21 cellular contexts compared by ENCODE assay signal in genomic region chr15:62749445-62749844, GRCh38.
A peak's percentile ranks its signal among the peaks of the same experiment; 100 is the strongest.
DNase-seq lines count a peak whose midpoint lies in the region; ATAC-seq, FAIRE-seq and TF ChIP-seq lines count a peak whose summit lies in the region.
"Had no signal": no experiment of that assay in that cellular context is flagged by ENCODE, and none has a peak within 500 bp of the region (broad histone marks: within the 10 kb centered on the region; RNA-seq: fewer than 3 reads in every experiment).

No MANE protein-coding gene starts in this region.

- intact Hi-C loops in kidney (cut with DNase I): no loop called here

- H3K4me2 ChIP-seq in astrocyte (ENCODE audit: low read length): peak overlapping the region; percentile 15

- no peaks in the 10 kb centered on the region for H3K27me3 Mint-ChIP-seq in astrocyte (ENCODE audit: low read depth, unreplicated experiment)
- no peaks in the 10 kb centered on the region for H3K27me3 Mint-ChIP-seq in activated naive CD8-positive, alpha-beta T cell treated with anti-CD3 and anti-CD28 coated beads, Interleukin-2, amount 50 U/mL, for 24 hours

- H3K4me3 Mint-ChIP-seq in astrocyte (ENCODE audit: unreplicated experiment): no peak overlapping the region
- no peak overlapping the region for H3K4me3 Mint-ChIP-seq in activated naive CD8-positive, alpha-beta T cell treated with anti-CD3 and anti-CD28 coated beads, Interleukin-2, amount 50 U/mL, for 24 hours
- H3K4me3 Mint-ChIP-seq: activated CD4-positive, alpha-beta T cell treated with anti-CD3 and anti-CD28 coated beads for 36 hours; CD4-positive, CD25-positive, alpha-beta regulatory T cell; neural crest cell had no signal

- no peak for ATAC-seq in activated naive CD8-positive, alpha-beta T cell treated with anti-CD3 and anti-CD28 coated beads, Interleukin-2, amount 50 U/mL, for 24 hours
- ATAC-seq: activated CD4-positive, alpha-beta T cell treated with anti-CD3 and anti-CD28 coated beads for 36 hours; activated naive CD4-positive, alpha-beta T cell treated with anti-CD3 and anti-CD28 coated beads, Interleukin-2, amount 50 U/mL, for 72 hours; body of pancreas; HepG2; left lung had no signal

- no peaks in the 10 kb centered on the region for H4K20me1 ChIP-seq in astrocyte (ENCODE audit: insufficient read depth, low read length)

- H3K27ac ChIP-seq in HEK293 (ENCODE audit: extremely low read depth, low read depth, low read length) (no peak overlapping the region), astrocyte (ENCODE audit: low read depth, low read length) (no peak overlapping the region), kidney (ENCODE audit: low read depth in 2 of 2, low read length in 2 of 2) (peak overlapping the region; percentile 24 to 29)
- H3K27ac ChIP-seq: body of pancreas, colonic mucosa, left lung had no signal

- DNase-seq in astrocyte (ENCODE audit: low read depth): no peak
- DNase-seq in kidney: no peak
- DNase-seq in superior temporal gyrus (ENCODE audit: extremely low spot score): peak; percentile 37
- DNase-seq in anterior cingulate cortex (lab: John Stamatoyannopoulos, UW): no peak
- DNase-seq in activated gamma-delta T cell (lab: John Stamatoyannopoulos, UW): no peak
- DNase-seq in activated naive CD8-positive, alpha-beta T cell treated with anti-CD3 and anti-CD28 coated beads, Interleukin-2, amount 50 U/mL, for 24 hours: no peak
- DNase-seq: activated CD4-positive, alpha-beta T cell treated with anti-CD3 and anti-CD28 coated beads for 36 hours; body of pancreas; CD4-positive, CD25-positive, alpha-beta regulatory T cell; colonic mucosa; DMS 273 treated with DMSO at 0.1 percent for 48 hours; GDM1; left lung; NCI-H1092; NCI-H2029 treated with DMSO at 0.1 percent for 48 hours; SHP77 treated with DMSO at 0.1 percent for 48 hours had no signal

- FAIRE-seq in astrocyte (lab: Jason Lieb, UNC): no peak
- FAIRE-seq in kidney (lab: Jason Lieb, UNC): no peak
- FAIRE-seq: HepG2, TTC549 had no signal

- H3K36me3 ChIP-seq in HEK293 (ENCODE audit: control insufficient read depth in 2 of 2, insufficient read depth in 1 of 2, low read length in 2 of 2): no peaks in the 10 kb centered on the region
- H3K36me3 ChIP-seq in astrocyte (ENCODE audit: insufficient read depth, low read length): peaks cover 2% of the 10 kb centered on the region
- H3K36me3 ChIP-seq in kidney (ENCODE audit: control insufficient read depth in 1 of 2, insufficient read depth in 2 of 2, low read length in 2 of 2): peaks cover 0 to 8% of the 10 kb centered on the region in 2 donors
- H3K36me3 ChIP-seq: colonic mucosa, left lung had no signal

- no peaks in the 10 kb centered on the region for H3K9me3 Mint-ChIP-seq in astrocyte (ENCODE audit: unreplicated experiment)
- no peaks in the 10 kb centered on the region for H3K9me3 Mint-ChIP-seq in activated naive CD8-positive, alpha-beta T cell treated with anti-CD3 and anti-CD28 coated beads, Interleukin-2, amount 50 U/mL, for 24 hours
- H3K9me3 Mint-ChIP-seq: activated naive CD4-positive, alpha-beta T cell treated with anti-CD3 and anti-CD28 coated beads, Interleukin-2, amount 50 U/mL, for 72 hours; CD4-positive, CD25-positive, alpha-beta regulatory T cell; neural crest cell had no signal

- no peaks in the 10 kb centered on the region for H3K79me2 ChIP-seq in astrocyte (ENCODE audit: insufficient read depth, low read length)

- peaks cover 26% of the 10 kb centered on the region for H3K4me1 Mint-ChIP-seq in astrocyte (ENCODE audit: low read depth, unreplicated experiment)
- no peaks in the 10 kb centered on the region for H3K4me1 Mint-ChIP-seq in activated naive CD8-positive, alpha-beta T cell treated with anti-CD3 and anti-CD28 coated beads, Interleukin-2, amount 50 U/mL, for 24 hours
- H3K4me1 Mint-ChIP-seq: activated CD4-positive, alpha-beta T cell treated with anti-CD3 and anti-CD28 coated beads for 36 hours; CD4-positive, CD25-positive, alpha-beta regulatory T cell had no signal

- CTCF ChIA-PET in HEK293 (lab: Yijun Ruan, JAX): no interaction called here

- H3K9ac ChIP-seq in astrocyte (ENCODE audit: low read length) (no peak overlapping the region), kidney (ENCODE audit: low read length in 2 of 2) (no peak overlapping the region)

- peaks cover 15% of the 10 kb centered on the region for H3K36me3 Mint-ChIP-seq in astrocyte (ENCODE audit: low read depth, unreplicated experiment)
- no peaks in the 10 kb centered on the region for H3K36me3 Mint-ChIP-seq in activated naive CD8-positive, alpha-beta T cell treated with anti-CD3 and anti-CD28 coated beads, Interleukin-2, amount 50 U/mL, for 24 hours (ENCODE audit: low read depth)
- H3K36me3 Mint-ChIP-seq: activated naive CD4-positive, alpha-beta T cell treated with anti-CD3 and anti-CD28 coated beads, Interleukin-2, amount 50 U/mL, for 72 hours; CD4-positive, CD25-positive, alpha-beta regulatory T cell had no signal

- no peaks in the 10 kb centered on the region for H3K27me3 ChIP-seq in astrocyte (ENCODE audit: insufficient read depth, low read length)
- H3K27me3 ChIP-seq: body of pancreas, colonic mucosa, left lung had no signal

- H3K4me3 ChIP-seq in HEK293 (ENCODE audit: low read depth, low read length) (no peak overlapping the region), astrocyte (ENCODE audit: insufficient read depth, low read depth, low read length) (no peak overlapping the region), kidney (ENCODE audit: low read length in 2 of 2) (peak overlapping the region; percentile 59 to 71)
- H3K4me3 ChIP-seq: body of pancreas, colonic mucosa, left lung had no signal

- H2AFZ ChIP-seq in astrocyte (ENCODE audit: low read depth, low read length): no peak overlapping the region

- POLR2A ChIA-PET in HEK293 (lab: Yijun Ruan, JAX): no interaction called here

- no peak for TF ChIP-seq CTCF in HEK293 (tag by site-specific recombination; IDR thresholded peaks at IDR 0.05)
- TF ChIP-seq CTCF in astrocyte (IDR thresholded peaks at IDR 0.05; ENCODE audit: insufficient read depth, low read depth, low read length): no peak
- TF ChIP-seq CTCF in kidney (IDR thresholded peaks at IDR 0.05; ENCODE audit: borderline replicate concordance, extremely low read depth, insufficient read depth): no peak

- H3K4me1 ChIP-seq in HEK293 (ENCODE audit: control insufficient read depth, insufficient read depth, low read length) (no peaks in the 10 kb centered on the region), astrocyte (ENCODE audit: insufficient read depth, low read length) (peaks cover 19% of the 10 kb centered on the region), kidney (ENCODE audit: control insufficient read depth in 1 of 2, insufficient read depth in 1 of 2, low read depth in 1 of 2, low read length in 2 of 2) (peaks cover 0 to 9% of the 10 kb centered on the region in 2 donors)
- H3K4me1 ChIP-seq: body of pancreas, colonic mucosa, left lung had no signal

- H3K27ac Mint-ChIP-seq in astrocyte (ENCODE audit: unreplicated experiment): peak overlapping the region; percentile 59
- no peak overlapping the region for H3K27ac Mint-ChIP-seq in activated naive CD8-positive, alpha-beta T cell treated with anti-CD3 and anti-CD28 coated beads, Interleukin-2, amount 50 U/mL, for 24 hours
- H3K27ac Mint-ChIP-seq: activated CD4-positive, alpha-beta T cell treated with anti-CD3 and anti-CD28 coated beads for 36 hours; activated naive CD4-positive, alpha-beta T cell treated with anti-CD3 and anti-CD28 coated beads, Interleukin-2, amount 50 U/mL, for 72 hours; CD4-positive, CD25-positive, alpha-beta regulatory T cell had no signal

- no peaks in the 10 kb centered on the region for H3K9me3 ChIP-seq in HEK293 (ENCODE audit: control insufficient read depth, insufficient read depth, low read depth, low read length)
- no peaks in the 10 kb centered on the region for H3K9me3 ChIP-seq in astrocyte (ENCODE audit: insufficient read depth, low read depth, low read length)
- H3K9me3 ChIP-seq in kidney (ENCODE audit: control insufficient read depth in 1 of 2, low read length in 2 of 2): no peaks in the 10 kb centered on the region
- H3K9me3 ChIP-seq: body of pancreas, colonic mucosa, left lung had no signal

TF ChIP-seq in HEK293, 187 proteins besides CTCF, POLR2A, EP300 and RAD21:
- no peak for TF ChIP-seq ZNF433 (tag by site-specific recombination; IDR thresholded peaks at IDR 0.05; ENCODE audit: low read depth)
- peak; percentile 66; the same call in 1 of the 2 replicates for TF ChIP-seq ZNF398 (tag by site-specific recombination; IDR thresholded peaks at IDR 0.05)
- no peak for TF ChIP-seq MZF1 (tag by site-specific recombination; IDR thresholded peaks at IDR 0.05; ENCODE audit: borderline replicate concordance)

Comparison
In these comparisons a context has a peak if more than half of its experiments do, and no peak if none do; other contexts are left out.
1. H3K27ac ChIP-seq: peak in kidney (2 of 2); none in HEK293 (single experiment) and astrocyte (single experiment).
2. H3K4me3 ChIP-seq: peak in kidney (2 of 2); none in HEK293 (single experiment) and astrocyte (single experiment).